Comparison of ENCODE assay signal across 1 cellular context in genomic region chr19:14516746-14517438, GRCh38.
TF ChIP-seq lines count a peak whose summit lies in the region.

No MANE protein-coding gene starts in this region.

TF ChIP-seq in HCT116, 20 proteins besides CTCF, POLR2A, EP300 and RAD21 (continued from another document):
- TF ChIP-seq ZFX (IDR thresholded peaks at IDR 0.05) (no peak), JUND (IDR thresholded peaks at IDR 0.05) (no peak), CBX3 (IDR thresholded peaks at IDR 0.05; ENCODE audit: low read depth) (no peak), YY1 (IDR thresholded peaks at IDR 0.05; ENCODE audit: extremely low read depth, insufficient replicate concordance, low read depth, low read length) (no peak), ELF1 (IDR thresholded peaks at IDR 0.05; ENCODE audit: borderline replicate concordance, low read depth) (no peak), POLR2AphosphoS5 (IDR thresholded peaks at IDR 0.05; ENCODE audit: low read depth, low read length) (no peak)
TF ChIP-seq in HCT116: peak in this region for 0.
